1 cellular context compared by ENCODE assay signal in genomic region chrX:40736170-40736505, GRCh38.
TF ChIP-seq lines count a peak whose summit lies in the region.

No MANE protein-coding gene starts in this region.

TF ChIP-seq in HEK293, 187 proteins besides CTCF, POLR2A, EP300 and RAD21 (continued from another document):
- TF ChIP-seq PRDM10 (tag by site-specific recombination; IDR thresholded peaks at IDR 0.05) = 0 out of 2 replicates have a peak, but pooled peaks have one; percentile 56
